ENCODE assay signal across 8 cellular contexts in genomic region chr2:127857494-127857818, GRCh38. TPM values are rescaled to one million over a fixed set of nuclear protein-coding genes. Genes with fewer than 3 reads are reported as not detected.
DNase-seq lines count a peak whose midpoint lies in the region.

No MANE protein-coding gene starts in this region.

- peaks cover 24% of the 10 kb centered on the region for H3K4me1 ChIP-seq in effector memory CD4-positive, alpha-beta T cell (ENCODE audit: control insufficient read depth, insufficient read depth, low read length, poor library complexity, severe bottlenecking)

- peak overlapping the region; percentile 94 for H3K4me3 ChIP-seq in effector memory CD4-positive, alpha-beta T cell (ENCODE audit: insufficient read depth, low read depth, low read length, poor library complexity, severe bottlenecking)

- H3K27ac ChIP-seq in effector memory CD4-positive, alpha-beta T cell (ENCODE audit: insufficient read depth, low read length, poor library complexity, severe bottlenecking) = peak overlapping the region; percentile 81

- DNase-seq in NCI-H2171 treated with DMSO at 0.1 percent for 48 hours (lab: John Stamatoyannopoulos, UW) (peak; percentile 55), NCI-H2171 (lab: John Stamatoyannopoulos, UW) (no peak), HK-2 (ENCODE audit: unreplicated experiment) (peak; percentile 22), SW480 (ENCODE audit: low spot score) (peak; percentile 20), myocyte (ENCODE audit: low read depth) (peak; percentile 68), NCI-H226 (no peak)
- DNase-seq in effector memory CD4-positive, alpha-beta T cell = no peak
- DNase-seq in stimulated activated naive CD4-positive, alpha-beta T cell treated with Interleukin-2 at 50 U/mL for 16 hours (lab: John Stamatoyannopoulos, UW) = no peak

- H3K27me3 ChIP-seq in effector memory CD4-positive, alpha-beta T cell (replicated peaks; ENCODE audit: control insufficient read depth, insufficient read depth, low read length, poor library complexity, severe bottlenecking) = no peaks in the 10 kb centered on the region

- no peaks in the 10 kb centered on the region for H3K9me3 ChIP-seq in effector memory CD4-positive, alpha-beta T cell (ENCODE audit: control insufficient read depth, low read length)

- peaks cover 8% of the 10 kb centered on the region for H3K36me3 ChIP-seq in effector memory CD4-positive, alpha-beta T cell (ENCODE audit: control insufficient read depth, insufficient read depth, low read length)

RNA-seq across cellular contexts. Expression of gene POLR2D, which starts 0.5 kb away (rescaled TPM):
- total RNA-seq in myocyte = 21.7 and 25.8 TPM in 2 replicates
- 20.1 TPM for polyA plus RNA-seq in myocyte (2012)

RNA-seq across cellular contexts. Expression of gene AMMECR1L, which starts 28.3 kb away (rescaled TPM):
- 10.2 and 10.3 TPM in 2 replicates for total RNA-seq in myocyte
- 18.3 TPM for polyA plus RNA-seq in myocyte (2012)

RNA-seq across cellular contexts. Expression of gene WDR33, which starts 46.5 kb away (rescaled TPM):
- total RNA-seq in myocyte = 22.9 and 28.8 TPM in 2 replicates
- 16.0 TPM for polyA plus RNA-seq in myocyte (2012)

Comparison
In these comparisons a context has a peak if more than half of its experiments do, and no peak if none do; other contexts are left out.
1. DNase-seq: peak in NCI-H2171 treated with DMSO at 0.1 percent for 48 hours (single experiment), HK-2 (single experiment), SW480 (single experiment) and myocyte (single experiment); none in NCI-H2171 (single experiment), effector memory CD4-positive, alpha-beta T cell (0 of 3), stimulated activated naive CD4-positive, alpha-beta T cell treated with Interleukin-2 at 50 U/mL for 16 hours (single experiment) and NCI-H226 (single experiment).